In the genomic region with DNA sequence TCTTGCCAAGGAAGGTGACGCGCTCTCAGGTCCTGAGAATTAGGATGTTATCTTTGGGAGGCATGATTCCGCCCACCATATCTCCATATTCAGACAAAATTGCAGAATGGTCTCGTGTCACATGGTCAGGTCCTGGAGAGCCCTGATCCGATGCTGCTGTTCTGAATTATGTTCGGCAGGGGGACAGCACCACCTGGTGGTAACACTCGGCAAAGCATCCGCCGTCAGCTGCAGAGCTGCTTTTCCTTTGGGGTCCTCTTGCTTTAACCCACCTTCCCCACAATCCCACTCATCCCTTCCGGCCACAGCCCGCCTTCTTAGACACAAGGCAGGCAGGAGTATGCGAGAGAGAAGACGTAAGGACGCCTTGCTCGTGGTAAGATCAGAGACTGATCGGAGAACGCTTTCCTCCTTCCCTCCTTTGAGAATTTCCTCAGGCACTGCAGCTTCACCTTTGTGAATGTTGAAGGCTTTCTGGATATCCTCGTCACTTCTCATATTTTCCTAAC, we compare ENCODE assay signal across 8 cellular contexts.
A peak's percentile ranks its signal among the peaks of the same experiment; 100 is the strongest.
DNase-seq lines count a peak whose midpoint lies in the region; ATAC-seq and TF ChIP-seq lines count a peak whose summit lies in the region.

No MANE protein-coding gene starts in this region.

- no peaks in the 10 kb centered on the region for H3K4me1 ChIP-seq in gastrocnemius medialis

- H3K27ac Mint-ChIP-seq in T-helper 2 cell treated with Interferon-gamma antibody and Interleukin-4, amounts not matched to agents 5 μg/mL and 100 μg/mL, for 36 hours: no peak overlapping the region

- DNase-seq in G401 (ENCODE audit: low spot score) (peak; percentile 70), H4 (ENCODE audit: low spot score) (peak; percentile 52), MG63 (peak; percentile 6), anterior cingulate cortex (lab: John Stamatoyannopoulos, UW) (peak in 55 of 58 donors; percentile 14 to 85 (median 52)), hippocampal formation (lab: John Stamatoyannopoulos, UW) (peak; percentile 47 to 62), gastrocnemius medialis (peak; percentile 5 to 19), DMS79 treated with DMSO at 0.1 percent for 48 hours (lab: John Stamatoyannopoulos, UW) (no peak)
- peak; percentile 34 for DNase-seq in T-helper 2 cell treated with Interferon-gamma antibody and Interleukin-4, amounts not matched to agents 5 μg/mL and 100 μg/mL, for 36 hours (ENCODE audit: low spot score)

- H3K4me1 Mint-ChIP-seq in T-helper 2 cell treated with Interferon-gamma antibody and Interleukin-4, amounts not matched to agents 5 μg/mL and 100 μg/mL, for 36 hours (ENCODE audit: low read depth): peaks cover 7% of the 10 kb centered on the region

- no peaks in the 10 kb centered on the region for H3K36me3 ChIP-seq in MG63
- H3K36me3 ChIP-seq in gastrocnemius medialis: no peaks in the 10 kb centered on the region

- ATAC-seq in gastrocnemius medialis: peak in 1 of 2 donors; percentile 30

- H3K27me3 ChIP-seq in MG63: no peaks in the 10 kb centered on the region
- no peaks in the 10 kb centered on the region for H3K27me3 ChIP-seq in gastrocnemius medialis

- H3K9me3 ChIP-seq in MG63: no peaks in the 10 kb centered on the region
- H3K9me3 ChIP-seq in gastrocnemius medialis: no peaks in the 10 kb centered on the region

- peaks cover 5% of the 10 kb centered on the region for H3K27me3 Mint-ChIP-seq in T-helper 2 cell treated with Interferon-gamma antibody and Interleukin-4, amounts not matched to agents 5 μg/mL and 100 μg/mL, for 36 hours (ENCODE audit: low read depth)

- no peak overlapping the region for H3K4me3 ChIP-seq in MG63
- no peak overlapping the region for H3K4me3 ChIP-seq in gastrocnemius medialis

- no peak overlapping the region for H3K27ac ChIP-seq in gastrocnemius medialis

- in situ Hi-C loops in G401 (cut with HindIII; ENCODE audit: low sequenced_read_pairs): no loop called here
- in situ Hi-C loops in gastrocnemius medialis (cut with MboI; ENCODE audit: low sequenced_read_pairs in 4 of 4): no loop called here

- H3K9me3 Mint-ChIP-seq in T-helper 2 cell treated with Interferon-gamma antibody and Interleukin-4, amounts not matched to agents 5 μg/mL and 100 μg/mL, for 36 hours: no peaks in the 10 kb centered on the region

- peak; percentile 21 to 77 (median 50) for TF ChIP-seq CTCF in gastrocnemius medialis (IDR thresholded peaks at IDR 0.05 in 4 of 5, conservative IDR thresholded peaks at IDR 0.05 in 1 of 5)

- peak overlapping the region; percentile 31 for H3K4me3 Mint-ChIP-seq in T-helper 2 cell treated with Interferon-gamma antibody and Interleukin-4, amounts not matched to agents 5 μg/mL and 100 μg/mL, for 36 hours

- H3K36me3 Mint-ChIP-seq in T-helper 2 cell treated with Interferon-gamma antibody and Interleukin-4, amounts not matched to agents 5 μg/mL and 100 μg/mL, for 36 hours (ENCODE audit: low read depth): no peaks in the 10 kb centered on the region

- intact Hi-C loops in gastrocnemius medialis (cut with DNase I; ENCODE audit: low total_unique reads): no loop called here

- no peak for TF ChIP-seq POLR2A in gastrocnemius medialis (IDR thresholded peaks at IDR 0.05)
